21 cellular contexts compared by ENCODE assay signal in genomic region chr4:71210831-71211230, GRCh38.
DNase-seq lines count a peak whose midpoint lies in the region; FAIRE-seq and TF ChIP-seq lines count a peak whose summit lies in the region.
"Had no signal": no experiment of that assay in that cellular context is flagged by ENCODE, and none has a peak within 500 bp of the region (broad histone marks: within the 10 kb centered on the region; RNA-seq: fewer than 3 reads in every experiment).

No MANE protein-coding gene starts in this region.

- peaks cover 1 to 5% of the 10 kb centered on the region in 2 donors for H3K27me3 Mint-ChIP-seq in CD4-positive, alpha-beta memory T cell

- H4K20me1 ChIP-seq in osteoblast (ENCODE audit: insufficient read depth, low read length) = no peaks in the 10 kb centered on the region
- H4K20me1 ChIP-seq: BLaER1 had no signal

- no peak overlapping the region for H2AFZ ChIP-seq in osteoblast (ENCODE audit: low read length)

- no peak overlapping the region for H3K4me3 Mint-ChIP-seq in CD4-positive, alpha-beta memory T cell

- peak; percentile 37 for DNase-seq in AG20443 (ENCODE audit: low spot score)
- DNase-seq in RCC 7860 (ENCODE audit: low spot score) = no peak
- peak; percentile 66 for DNase-seq in dedifferentiated amniotic fluid mesenchymal stem cell (ENCODE audit: extremely low spot score)
- DNase-seq in osteoblast (ENCODE audit: insufficient read length, low spot score, missing footprints) = peak; percentile 76
- DNase-seq in DMS153 (lab: John Stamatoyannopoulos, UW) = no peak
- DNase-seq in activated CD4-positive, alpha-beta T cell treated with anti-CD3 and anti-CD28 coated beads for 48 hours = no peak
- no peak for DNase-seq in COLO829 (ENCODE audit: low spot score)
- DNase-seq in CD4-positive, alpha-beta memory T cell = no peak
- DNase-seq: AML-193, Calu3, DMS 273 treated with DMSO at 0.1 percent for 48 hours, DMS79, EL, IMR-90, KBM-7 had no signal

- intact Hi-C loops in CD4-positive, alpha-beta memory T cell (cut with micrococcal nuclease) = no loop called here

- peaks cover 65% of the 10 kb centered on the region for H3K79me2 ChIP-seq in osteoblast (ENCODE audit: insufficient read depth, low read length)

- peak overlapping the region; percentile 12 for H3K4me2 ChIP-seq in osteoblast (ENCODE audit: insufficient read depth, low read length)
- H3K4me2 ChIP-seq: BLaER1 had no signal

- TF ChIP-seq CTCF in osteoblast (IDR thresholded peaks at IDR 0.05; ENCODE audit: extremely low read depth, low read depth, low read length) = no peak

- no peaks in the 10 kb centered on the region for H3K4me1 Mint-ChIP-seq in CD4-positive, alpha-beta memory T cell

- H3K27ac Mint-ChIP-seq in CD4-positive, alpha-beta memory T cell = no peak overlapping the region

- H3K4me3 ChIP-seq in osteoblast (ENCODE audit: insufficient read depth, low read length) = no peak overlapping the region
- H3K4me3 ChIP-seq in CD4-positive, alpha-beta memory T cell (ENCODE audit: low read length in 2 of 2) = no peak overlapping the region
- H3K4me3 ChIP-seq: BLaER1 had no signal

- CTCF ChIA-PET in CD4-positive, alpha-beta memory T cell (lab: Charles Lee; ENCODE audit: partially characterized antibody) = no interaction called here

- H3K9me3 Mint-ChIP-seq in CD4-positive, alpha-beta memory T cell = peaks cover 0 to 3% (median 0%) of the 10 kb centered on the region in 8 donors

- no peaks in the 10 kb centered on the region for H3K27me3 ChIP-seq in osteoblast (ENCODE audit: insufficient read depth, low read length)
- no peaks in the 10 kb centered on the region for H3K27me3 ChIP-seq in CD4-positive, alpha-beta memory T cell (ENCODE audit: insufficient read depth, low read length)
- H3K27me3 ChIP-seq: BLaER1 had no signal

- FAIRE-seq in RCC 7860 (lab: Jason Lieb, UNC) = peak; percentile 11
- FAIRE-seq: A204.1, G401.6, GM12892, GM19239, H54 had no signal

- POLR2A ChIA-PET in CD4-positive, alpha-beta memory T cell (lab: Charles Lee; ENCODE audit: partially characterized antibody) = interaction anchor here (1.0 kb wide), 1 partner anchor 8 kb away, joined by 3 read pairs; no protein-coding TSS in a partner anchor

- no peaks in the 10 kb centered on the region for H3K9me3 ChIP-seq in osteoblast (ENCODE audit: low read depth, low read length)
- H3K9me3 ChIP-seq in CD4-positive, alpha-beta memory T cell (ENCODE audit: control insufficient read depth in 1 of 2, low read length in 2 of 2) = no peaks in the 10 kb centered on the region
- H3K9me3 ChIP-seq: BLaER1 had no signal

- H3K36me3 ChIP-seq in osteoblast (ENCODE audit: insufficient read depth, low read length) = peaks cover 3% of the 10 kb centered on the region
- H3K36me3 ChIP-seq in CD4-positive, alpha-beta memory T cell (ENCODE audit: insufficient read depth, low read length) = no peaks in the 10 kb centered on the region
- H3K36me3 ChIP-seq: BLaER1 had no signal

- H3K4me1 ChIP-seq in osteoblast (ENCODE audit: insufficient read depth, low read length) = peaks cover 58% of the 10 kb centered on the region
- H3K4me1 ChIP-seq in CD4-positive, alpha-beta memory T cell (ENCODE audit: insufficient read depth, low read length) = no peaks in the 10 kb centered on the region
- H3K4me1 ChIP-seq: BLaER1 had no signal

- peak overlapping the region; percentile 79 for H3K27ac ChIP-seq in osteoblast (ENCODE audit: low read depth, low read length)
- H3K27ac ChIP-seq in CD4-positive, alpha-beta memory T cell (ENCODE audit: low read depth, low read length) = no peak overlapping the region
- H3K27ac ChIP-seq: BLaER1 had no signal

- no peaks in the 10 kb centered on the region for H3K36me3 Mint-ChIP-seq in CD4-positive, alpha-beta memory T cell

Comparison
In these comparisons a context has a peak if more than half of its experiments do, and no peak if none do; other contexts are left out.
1. DNase-seq: peak in AG20443 (single experiment), dedifferentiated amniotic fluid mesenchymal stem cell (single experiment) and osteoblast (single experiment); none in RCC 7860 (single experiment), DMS153 (single experiment), activated CD4-positive, alpha-beta T cell treated with anti-CD3 and anti-CD28 coated beads for 48 hours (single experiment), COLO829 (single experiment) and CD4-positive, alpha-beta memory T cell (0 of 5).